ENCODE assay signal across 11 cellular contexts in the genomic region with DNA sequence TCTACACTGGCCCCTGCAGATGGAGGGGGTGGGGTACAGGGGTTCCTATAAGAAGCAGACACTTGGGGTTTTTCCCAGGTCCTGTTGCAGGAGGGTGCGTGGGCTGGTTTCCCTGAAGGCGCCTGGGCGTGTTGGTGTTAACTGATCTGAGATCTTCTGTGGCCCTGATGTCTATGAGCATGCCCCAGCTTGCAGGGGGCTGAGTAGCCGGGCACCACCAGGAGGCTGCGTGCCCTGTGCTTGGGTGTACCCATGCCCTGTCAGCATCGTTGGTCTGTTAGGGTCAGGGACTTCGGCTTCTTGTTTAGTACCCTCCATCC. TPM values are rescaled to one million over a fixed set of nuclear protein-coding genes. Genes with fewer than 3 reads are reported as not detected.
A peak's percentile ranks its signal among the peaks of the same experiment; 100 is the strongest.
DNase-seq lines count a peak whose midpoint lies in the region; ATAC-seq and TF ChIP-seq lines count a peak whose summit lies in the region.
"Had no signal": no experiment of that assay in that cellular context is flagged by ENCODE, and none has a peak within 500 bp of the region (broad histone marks: within the 10 kb centered on the region; RNA-seq: fewer than 3 reads in every experiment).

No MANE protein-coding gene starts in this region.

- intact Hi-C loops in Right ventricle myocardium inferior (cut with DNase I) = no loop called here
- intact Hi-C loops in Right ventricle myocardium superior (cut with DNase I) = no loop called here
- intact Hi-C loops in MCF 10A (cut with micrococcal nuclease) = no loop called here
- intact Hi-C loops in transverse colon (cut with DNase I; ENCODE audit: low total_unique reads) = no loop called here

- POLR2A ChIA-PET in MCF 10A (lab: Yijun Ruan, JAX) = interaction anchor here (1.3 kb wide), 2 partner anchors 51 to 139 kb away, joined by 3 to 6 read pairs; partner anchors contain the start of gene ACTN4

- no peaks in the 10 kb centered on the region for H3K9me3 ChIP-seq in mesodermal cell (ENCODE audit: control insufficient read depth, low read length)
- H3K9me3 ChIP-seq in transverse colon = no peaks in the 10 kb centered on the region

- TF ChIP-seq POLR2A in transverse colon (IDR thresholded peaks at IDR 0.05) = no peak

- H3K36me3 ChIP-seq in mesodermal cell (ENCODE audit: control insufficient read depth, insufficient read depth, low read length) = peaks cover 96% of the 10 kb centered on the region
- H3K36me3 ChIP-seq in transverse colon = peaks cover 0 to 8% (median 0%) of the 10 kb centered on the region in 4 donors

- no TSS peak for BruUV-seq in MCF 10A (replicated peaks; lab: Mats Ljungman, UMichigan)

- no peaks in the 10 kb centered on the region for H3K27me3 ChIP-seq in transverse colon

- H3K4me1 ChIP-seq in mesodermal cell (ENCODE audit: control insufficient read depth, insufficient read depth, low read length, poor library complexity, severe bottlenecking) = peaks cover 30% of the 10 kb centered on the region
- H3K4me1 ChIP-seq in transverse colon = peaks cover 30 to 84% (median 75%) of the 10 kb centered on the region in 4 donors

- no peak overlapping the region for H3K4me3 ChIP-seq in mesodermal cell (ENCODE audit: extremely low read depth, insufficient read depth, low read length, poor library complexity, severe bottlenecking)
- no peak overlapping the region for H3K4me3 ChIP-seq in transverse colon

- 95 to 98% methylated on average over 6 to 7 of the region's 7 CpGs for WGBS in mesodermal cell (ENCODE audit: insufficient coverage in 2 of 2), 2 experiments
- WGBS in transverse colon (ENCODE audit: low coverage in 1 of 2), 2 donors = 93% methylated on average over 7 of the region's 7 CpGs; no CpG with 5 or more reads in 1 of the 2 donors

- peak overlapping the region; percentile 91 for H3K27ac Mint-ChIP-seq in MCF 10A (ENCODE audit: low read depth, unreplicated experiment)

- CTCF ChIA-PET in MCF 10A (lab: Yijun Ruan, JAX) = no interaction called here

- no peak for ATAC-seq in Right ventricle myocardium inferior
- no peak for ATAC-seq in Right ventricle myocardium superior (ENCODE audit: poor library complexity)

- peaks cover 84% of the 10 kb centered on the region for H3K36me3 Mint-ChIP-seq in MCF 10A (ENCODE audit: insufficient read depth, unreplicated experiment)

- H3K27me3 Mint-ChIP-seq in MCF 10A (ENCODE audit: insufficient read depth, unreplicated experiment) = no peaks in the 10 kb centered on the region
- H3K27me3 Mint-ChIP-seq: CD4-positive, CD25-positive, alpha-beta regulatory T cell had no signal

- no peak overlapping the region for H3K4me3 Mint-ChIP-seq in MCF 10A (ENCODE audit: unreplicated experiment)

- no peak for TF ChIP-seq EP300 in transverse colon (IDR thresholded peaks at IDR 0.05; ENCODE audit: low read depth)

- H3K27ac ChIP-seq in mesodermal cell (ENCODE audit: low read depth, low read length, severe bottlenecking) = peak overlapping the region; percentile 45
- peak overlapping the region; percentile 87 to 94 (median 92) for H3K27ac ChIP-seq in transverse colon

- in situ Hi-C loops in transverse colon (cut with MboI; ENCODE audit: low pct_ligation_motif_present in 1 of 4, low pct_unique_long_range_greater_than_20kb in 1 of 4, low sequenced_read_pairs in 3 of 4) = no loop called here

- DNase-seq in Right ventricle myocardium inferior (ENCODE audit: missing footprints) (peak; percentile 37), Right ventricle myocardium superior (no peak), MCF 10A (ENCODE audit: unreplicated experiment) (peak; percentile 81), transverse colon (no peak), SW 1271 (lab: John Stamatoyannopoulos, UW) (no peak), NCI-H1417 treated with DMSO at 0.1 percent for 48 hours (lab: John Stamatoyannopoulos, UW) (no peak), NCI-H524 treated with DMSO at 0.1 percent for 48 hours (lab: John Stamatoyannopoulos, UW) (no peak)
- DNase-seq: activated CD4-positive, CD25-positive, alpha-beta regulatory T cell treated with anti-CD3 and anti-CD28 coated beads, Interleukin-2, amount 50 U/mL, for 72 hours; CD4-positive, CD25-positive, alpha-beta regulatory T cell; KBM-7 had no signal

- TF ChIP-seq CTCF in MCF 10A (IDR thresholded peaks at IDR 0.05; ENCODE audit: unreplicated experiment) (no peak), transverse colon (IDR thresholded peaks at IDR 0.05) (no peak)

- peaks cover 25% of the 10 kb centered on the region for H3K4me1 Mint-ChIP-seq in MCF 10A (ENCODE audit: insufficient read depth, unreplicated experiment)

- no peaks in the 10 kb centered on the region for H3K9me3 Mint-ChIP-seq in MCF 10A (ENCODE audit: unreplicated experiment)
- H3K9me3 Mint-ChIP-seq: CD4-positive, CD25-positive, alpha-beta regulatory T cell had no signal

RNA-seq across cellular contexts. Expression of gene CAPN12, which starts 45.3 kb away (rescaled TPM):
- total RNA-seq in Right ventricle myocardium inferior = not detected
- total RNA-seq in Right ventricle myocardium superior = not detected
- total RNA-seq in MCF 10A (2022) = not detected in 2 replicates
- 4.4 TPM for polyA plus RNA-seq in mesodermal cell (2013, experiment 1 of 2)
- polyA plus RNA-seq in mesodermal cell (2013, experiment 2 of 2) = 3.0 TPM
- total RNA-seq in transverse colon = 10 to 100 TPM in 2 of 4 donors, 1 to 10 TPM in 1, not detected in 1; 2.6 to 44.8 (median 14.4) TPM

RNA-seq across cellular contexts. Expression of gene ACTN4, which starts 51.5 kb away (rescaled TPM):
- 145 TPM for total RNA-seq in Right ventricle myocardium inferior
- total RNA-seq in Right ventricle myocardium superior = 125 TPM
- total RNA-seq in MCF 10A (2022) = 300 and 320 TPM in 2 replicates
- 478 TPM for polyA plus RNA-seq in mesodermal cell (2013, experiment 1 of 2)
- 340 TPM for polyA plus RNA-seq in mesodermal cell (2013, experiment 2 of 2)
- 1,000 to 10,000 TPM in 1 of 4 donors, 100 to 1,000 TPM in 3; 458 to 1,080 (median 723) TPM for total RNA-seq in transverse colon

Comparison
In these comparisons a context has a peak if more than half of its experiments do, and no peak if none do; other contexts are left out.
1. DNase-seq: peak in Right ventricle myocardium inferior (single experiment) and MCF 10A (single experiment); none in Right ventricle myocardium superior (single experiment), transverse colon (single experiment), SW 1271 (0 of 2), NCI-H1417 treated with DMSO at 0.1 percent for 48 hours (single experiment) and NCI-H524 treated with DMSO at 0.1 percent for 48 hours (single experiment).